ENCODE assay signal across 1 cellular context in genomic region chr1:114753702-114754101, GRCh38.
TF ChIP-seq lines count a peak whose summit lies in the region.

No MANE protein-coding gene starts in this region.

TF ChIP-seq in HepG2, 621 proteins besides CTCF, POLR2A, EP300 and RAD21:
- TF ChIP-seq RBFOX2 (IDR thresholded peaks at IDR 0.05; ENCODE audit: low read depth, low read length) = peak; percentile 33; the same call in 1 of the 2 replicates
